In the genomic region with DNA sequence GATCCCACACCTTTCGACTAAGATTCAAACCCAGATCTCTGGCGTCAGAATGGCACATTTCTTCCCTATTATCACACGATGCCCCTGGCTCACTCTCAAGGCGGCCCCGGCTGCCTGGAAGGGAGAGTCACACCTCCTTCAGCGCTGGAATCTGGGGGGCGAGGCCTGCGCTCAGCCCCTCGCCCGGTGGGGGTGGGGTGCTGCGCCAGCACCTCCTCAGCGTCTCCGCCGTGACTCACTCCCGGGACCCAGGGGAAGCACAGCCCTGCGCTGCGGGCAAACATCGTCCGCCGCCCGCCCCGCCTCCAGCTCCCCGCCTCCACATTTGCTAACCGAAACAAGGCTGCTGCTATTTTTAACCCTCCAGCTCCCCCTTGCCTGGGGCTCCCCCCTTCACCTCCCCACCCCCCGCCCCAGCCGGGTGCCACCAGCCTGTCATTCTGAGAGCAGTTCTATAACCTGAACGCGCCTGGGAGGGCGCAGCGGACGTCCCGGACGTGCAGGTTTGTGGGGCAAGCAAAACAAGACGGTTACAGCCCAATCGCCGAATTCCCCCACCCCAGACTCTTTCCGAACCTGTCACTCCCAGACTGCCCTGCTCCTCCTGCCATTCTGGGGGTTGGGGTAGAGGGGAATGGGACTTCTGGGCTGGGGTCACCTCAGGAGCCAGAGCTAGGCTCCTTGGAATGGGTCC, we compare ENCODE assay signal across 8 cellular contexts. TPM values are rescaled to one million over a fixed set of nuclear protein-coding genes. Genes with fewer than 3 reads are reported as not detected.
DNase-seq lines count a peak whose midpoint lies in the region; ATAC-seq lines count a peak whose summit lies in the region.

No MANE protein-coding gene starts in this region.

- H3K9me3 Mint-ChIP-seq in T-cell = no peaks in the 10 kb centered on the region

- intact Hi-C loops in right cardiac atrium (cut with DNase I) = no loop called here
- intact Hi-C loops in sciatic nerve (cut with DNase I) = no loop called here

- peaks cover 91 to 97% (median 96%) of the 10 kb centered on the region in 3 donors for H3K4me1 Mint-ChIP-seq in T-cell

- no peaks in the 10 kb centered on the region for H3K27me3 ChIP-seq in right cardiac atrium (ENCODE audit: control insufficient read depth, insufficient read depth)

- peaks cover 53% of the 10 kb centered on the region for H3K4me1 ChIP-seq in right cardiac atrium (ENCODE audit: control insufficient read depth, insufficient read depth, low read length)

- peak overlapping the region; percentile 100 for H3K27ac ChIP-seq in right cardiac atrium (ENCODE audit: low read length)

- ATAC-seq in GM19397 (IDR thresholded peaks at IDR 0.05; ENCODE audit: unreplicated experiment) (peak; percentile 77), HG03521 (IDR thresholded peaks at IDR 0.05; ENCODE audit: unreplicated experiment) (peak; percentile 68), T-cell (replicated peaks in 1 of 4) (peak; percentile 77 to 79 (median 79)), right cardiac atrium (peak; percentile 78 to 85), sciatic nerve (peak; percentile 85)

- peak overlapping the region; percentile 90 to 99 for H3K27ac Mint-ChIP-seq in T-cell

- CTCF ChIA-PET in T-cell (lab: Charles Lee) = interaction anchor here (0.7 to 2.5 kb wide), 9 partner anchors 9 to 1593 kb away, joined by 3 to 21 read pairs (median 4); no protein-coding TSS in a partner anchor

- no peaks in the 10 kb centered on the region for H3K9me3 ChIP-seq in right cardiac atrium (ENCODE audit: control insufficient read depth, low read length)

- no peaks in the 10 kb centered on the region for H3K27me3 Mint-ChIP-seq in T-cell

- POLR2A ChIA-PET in T-cell (lab: Charles Lee) = interaction anchor here (0.7 to 1.2 kb wide), 4 partner anchors 10 to 92 kb away, joined by 3 read pairs; a partner anchor contains a TSS

- peaks cover 4% of the 10 kb centered on the region for H3K36me3 Mint-ChIP-seq in T-cell

- H3K4me3 ChIP-seq in right cardiac atrium (ENCODE audit: low read length) = peak overlapping the region; percentile 44

- H3K4me3 Mint-ChIP-seq in T-cell = peak overlapping the region; percentile 73 to 97 (median 80)

- DNase-seq in Ammon's horn (ENCODE audit: low spot score) = peak; percentile 70
- DNase-seq in T-cell = peak; percentile 77 to 94 (median 89)
- peak; percentile 75 for DNase-seq in amniotic stem cell (lab: John Stamatoyannopoulos, UW)
- DNase-seq in right cardiac atrium = peak; percentile 94 to 96 (median 95)
- DNase-seq in sciatic nerve (ENCODE audit: low spot score) = peak; percentile 91
- DNase-seq in DMS79 (lab: John Stamatoyannopoulos, UW) = no peak

- under 1% methylated on average over 37 of the region's 37 CpGs for WGBS in right cardiac atrium

RNA-seq across cellular contexts. Expression of a gene that starts 6.8 kb away (rescaled TPM):
- total RNA-seq in T-cell (100 to 1,000 TPM; 142 to 192 (median 165) TPM), right cardiac atrium (10 to 100 TPM; 46.5 to 60.1 (median 51.1) TPM), sciatic nerve (152 TPM)
- polyA plus RNA-seq in right cardiac atrium = 38.0 TPM

RNA-seq across cellular contexts. Expression of a gene that starts 39.9 kb away (rescaled TPM):
- 10 to 100 TPM in 3 of 5 donors, 1 to 10 TPM in 2; 5.8 to 13.7 (median 10.2) TPM for total RNA-seq in T-cell
- 10 to 100 TPM; 26.5 to 30.1 (median 27.6) TPM for total RNA-seq in right cardiac atrium
- polyA plus RNA-seq in right cardiac atrium = 22.0 TPM
- total RNA-seq in sciatic nerve = 47.9 TPM

RNA-seq across cellular contexts. Expression of a gene that starts 54.3 kb away (rescaled TPM):
- total RNA-seq in T-cell = under 1 TPM; 0.25 to 0.99 (median 0.82) TPM
- total RNA-seq in right cardiac atrium = 10 to 100 TPM; 14.1 to 28.7 (median 23.3) TPM
- 44.9 TPM for polyA plus RNA-seq in right cardiac atrium
- total RNA-seq in sciatic nerve = 73.4 TPM

Comparison
In these comparisons a context has a peak if more than half of its experiments do, and no peak if none do; other contexts are left out.
1. RNA of a gene that starts 54.3 kb away (total RNA-seq): 73.4 TPM in sciatic nerve (single experiment) and 14.1 to 28.7 TPM in right cardiac atrium; 0.25 to 0.99 TPM in T-cell; every median in the first group is over 4 times any median in the second.
2. Peak in every context shown above with its lines, with median percentiles within 50 percentile points of each other: ATAC-seq.